ENCODE assay signal across 8 cellular contexts in the genomic region with DNA sequence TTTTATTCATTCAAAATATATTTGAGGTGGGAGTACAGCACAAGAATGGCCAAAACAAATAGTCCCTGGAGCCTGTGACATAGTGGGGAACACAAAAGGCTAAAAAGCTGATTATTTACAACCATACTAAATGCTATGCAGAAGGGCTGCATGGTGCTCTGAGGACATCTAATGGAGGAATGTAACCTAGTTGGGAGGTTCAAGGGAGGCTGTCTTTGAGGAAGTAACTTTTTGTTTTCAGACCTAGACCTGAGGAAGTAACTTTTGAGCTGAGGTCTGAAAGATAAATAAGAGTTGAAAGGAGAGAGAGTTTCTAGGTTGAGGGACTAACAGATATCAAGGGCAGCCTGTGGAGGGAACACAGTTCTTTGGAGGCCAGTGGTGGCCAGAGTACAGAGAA. TPM values are rescaled to one million over a fixed set of nuclear protein-coding genes. Genes with fewer than 3 reads are reported as not detected.
DNase-seq lines count a peak whose midpoint lies in the region; ATAC-seq lines count a peak whose summit lies in the region.

No MANE protein-coding gene starts in this region.

- H3K27ac ChIP-seq in mucosa of rectum (ENCODE audit: low read depth in 2 of 2, low read length in 2 of 2) = peak overlapping the region; percentile 26 to 59

- peaks cover under 1 to 8% of the 10 kb centered on the region in 2 donors for H3K36me3 ChIP-seq in mucosa of rectum (ENCODE audit: control insufficient read depth in 2 of 2, insufficient read depth in 2 of 2, low read length in 2 of 2)

- no peaks in the 10 kb centered on the region for H3K27me3 ChIP-seq in mucosa of rectum (ENCODE audit: control insufficient read depth in 2 of 2, insufficient read depth in 2 of 2, low read length in 2 of 2)

- no peak overlapping the region for H3K4me3 ChIP-seq in mucosa of rectum (ENCODE audit: low read length in 2 of 2)

- peaks cover 4 to 26% of the 10 kb centered on the region in 2 donors for H3K4me1 ChIP-seq in mucosa of rectum (ENCODE audit: control insufficient read depth in 2 of 2, insufficient read depth in 2 of 2, low read length in 2 of 2)

- no peaks in the 10 kb centered on the region for H3K9me3 ChIP-seq in mucosa of rectum (ENCODE audit: control insufficient read depth in 2 of 2, low read length in 2 of 2)

- peak overlapping the region in 1 of 2 donors; percentile 19 for H3K9ac ChIP-seq in mucosa of rectum (ENCODE audit: low read depth in 1 of 2, low read length in 2 of 2)

- ATAC-seq in Right ventricle myocardium inferior (peak; percentile 69), GM21423 (IDR thresholded peaks at IDR 0.05; ENCODE audit: unreplicated experiment) (peak; percentile 80)

- intact Hi-C loops in Right ventricle myocardium inferior (cut with DNase I) = loop anchor here (1.0 to 2.0 kb wide), 2 partner anchors 91 to 139 kb away; no protein-coding TSS in a partner anchor
- intact Hi-C loops in cardiac septum (cut with DNase I) = loop anchor here (1.0 to 2.0 kb wide), 4 partner anchors 83 to 147 kb away; partner anchors contain the start of gene ZBTB38

- no peak for DNase-seq in Right ventricle myocardium inferior (ENCODE audit: missing footprints)
- no peak for DNase-seq in cardiac septum (ENCODE audit: low spot score)
- DNase-seq in HT-29 (ENCODE audit: low spot score) = peak; percentile 63
- peak; percentile 92 for DNase-seq in SKM-1 (lab: John Stamatoyannopoulos, UW; ENCODE audit: unreplicated experiment)
- peak; percentile 18 for DNase-seq in effector CD4-positive, alpha-beta T cell
- no peak for DNase-seq in stimulated activated CD8-positive, alpha-beta memory T cell treated with anti-CD3 and anti-CD28 coated beads, Interleukin-4, amount 100 ng/mL, for 48 hours

RNA-seq across cellular contexts. Expression of gene RASA2, which starts 34.8 kb away (rescaled TPM):
- total RNA-seq in Right ventricle myocardium inferior = 6.4 TPM
- total RNA-seq in cardiac septum = 7.1 TPM
- 2.7 and 3.0 TPM in 2 replicates for total RNA-seq in HT-29 (2014; rRNA removed; shearing (Covaris generic))

Comparison
In these comparisons a context has a peak if more than half of its experiments do, and no peak if none do; other contexts are left out.
1. DNase-seq: peak in HT-29 (single experiment), SKM-1 (single experiment) and effector CD4-positive, alpha-beta T cell (single experiment); none in Right ventricle myocardium inferior (single experiment), cardiac septum (single experiment) and stimulated activated CD8-positive, alpha-beta memory T cell treated with anti-CD3 and anti-CD28 coated beads, Interleukin-4, amount 100 ng/mL, for 48 hours (single experiment).